ENCODE assay signal across 28 cellular contexts in genomic region chr11:83275888-83276641, GRCh38.
"Had no signal": no experiment of that assay in that cellular context is flagged by ENCODE, and none has a peak within 500 bp of the region (broad histone marks: within the 10 kb centered on the region; RNA-seq: fewer than 3 reads in every experiment).

No MANE protein-coding gene starts in this region.

- H3K9me3 ChIP-seq: body of pancreas, colonic mucosa had no signal

- H3K4me1 ChIP-seq: colonic mucosa had no signal

- H3K4me3 ChIP-seq: body of pancreas, colonic mucosa, heart left ventricle had no signal

- DNase-seq: activated CD4-positive, alpha-beta memory T cell treated with anti-CD3 and anti-CD28 coated beads, Interleukin-2, amount 10 ng/mL, durations not matched to agents 7 days and 5 days; activated CD4-positive, alpha-beta T cell treated with anti-CD3 and anti-CD28 coated beads for 36 hours; activated CD4-positive, alpha-beta T cell treated with anti-CD3 and anti-CD28 coated beads, Interleukin-2, amount 10 ng/mL, durations not matched to agents 7 days and 5 days; activated CD4-positive, alpha-beta T cell treated with anti-CD3 and anti-CD28 coated beads, Interleukin-2, amount 50 U/mL, for 4 hours; activated CD4-positive, CD25-positive, alpha-beta regulatory T cell; activated CD4-positive, CD25-positive, alpha-beta regulatory T cell treated with anti-CD3 and anti-CD28 coated beads, Interleukin-2, amount 50 U/mL, for 72 hours; activated CD8-positive, alpha-beta memory T cell treated with anti-CD3 and anti-CD28 coated beads, Interleukin-2, amount 50 U/mL, for 48 hours; activated gamma-delta T cell treated with Interleukin-2 at 50 U/mL for 16 hours; activated naive CD4-positive, alpha-beta T cell treated with anti-CD3 and anti-CD28 coated beads, Interleukin-2, amount 50 U/mL, for 16 hours; activated naive CD4-positive, alpha-beta T cell treated with Interleukin-2 at 50 U/mL for 16 hours; activated T-cell treated with anti-CD3 and anti-CD28 coated beads for 4 hours; activated T-cell treated with anti-CD3 and anti-CD28 coated beads, Interleukin-2, amount 50 U/mL, for 24 hours; activated T-cell treated with anti-CD3 and anti-CD28 coated beads, Interleukin-2, amount 50 U/mL, for 72 hours; amniotic stem cell; anterior cingulate cortex; body of pancreas; caudate nucleus; cerebellar nuclear complex; colonic mucosa; effector memory CD4-positive, alpha-beta T cell; endodermal cell; foreskin fibroblast; glutamatergic neuron; heart left ventricle; hypothalamus; T1000 had no signal

- H3K27ac ChIP-seq: body of pancreas, colonic mucosa, heart left ventricle had no signal

- H3K27me3 ChIP-seq: body of pancreas, colonic mucosa, heart left ventricle had no signal

- FAIRE-seq: frontal cortex had no signal

- H3K36me3 ChIP-seq: colonic mucosa had no signal

- ATAC-seq: activated CD4-positive, alpha-beta T cell treated with anti-CD3 and anti-CD28 coated beads for 36 hours; activated T-cell treated with anti-CD3 and anti-CD28 coated beads, Interleukin-2, amount 50 U/mL, for 72 hours; body of pancreas; esophagus mucosa; heart left ventricle had no signal
